ENCODE assay signal across 25 cellular contexts in the genomic region with DNA sequence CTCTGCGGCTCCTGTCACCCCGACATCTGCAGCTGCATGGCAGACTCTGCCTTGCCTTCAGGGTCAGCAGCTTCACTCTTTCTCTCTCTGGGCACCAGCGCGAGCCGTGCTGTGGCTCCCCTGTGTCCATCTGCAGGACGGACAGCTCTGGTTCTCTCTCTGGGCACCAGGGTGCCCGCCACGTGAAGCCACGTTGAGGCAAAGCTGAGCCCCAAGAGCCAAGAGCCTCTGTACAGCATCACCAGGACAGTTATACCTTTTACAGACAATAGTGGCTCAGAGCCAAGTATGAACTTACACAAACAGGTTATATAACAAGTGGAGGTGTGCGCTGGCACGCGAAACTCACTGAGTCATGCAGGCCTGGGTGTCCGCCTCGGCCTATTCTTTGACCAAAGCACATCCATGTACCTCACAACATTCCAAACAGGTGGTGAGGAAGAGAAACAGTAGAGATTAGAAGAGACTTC.
DNase-seq lines count a peak whose midpoint lies in the region; ATAC-seq and TF ChIP-seq lines count a peak whose summit lies in the region.
"Had no signal": no experiment of that assay in that cellular context is flagged by ENCODE, and none has a peak within 500 bp of the region (broad histone marks: within the 10 kb centered on the region; RNA-seq: fewer than 3 reads in every experiment).

No MANE protein-coding gene starts in this region.

- TF ChIP-seq EP300 in Ishikawa (IDR thresholded peaks at IDR 0.05; ENCODE audit: borderline replicate concordance): peak; percentile 37; the same call in 1 of the 2 replicates

- TF ChIP-seq CTCF in VCaP (conservative IDR thresholded peaks at IDR 0.05): no peak

- ATAC-seq in HG02970 (IDR thresholded peaks at IDR 0.05; ENCODE audit: low FRiP score, unreplicated experiment) (no peak), GM18858 (IDR thresholded peaks at IDR 0.05; ENCODE audit: unreplicated experiment) (no peak)
- ATAC-seq: heart left ventricle; left cardiac atrium; stimulated activated memory B cell treated with anti-CD40 and anti-IgM and Interleukin-4, amounts not matched to agents 10 μg/mL and 1 μg/mL and 100 μg/mL, for 72 hours had no signal

- TF ChIP-seq RAD21 in Ishikawa (IDR thresholded peaks at IDR 0.05; ENCODE audit: low read depth): no peak

- DNase-seq in COLO668 (lab: John Stamatoyannopoulos, UW; ENCODE audit: unreplicated experiment): peak; percentile 40
- peak; percentile 85 for DNase-seq in kidney tubule cell (ENCODE audit: low spot score)
- DNase-seq in NCI-H69 (lab: John Stamatoyannopoulos, UW): no peak
- DNase-seq in NCI-H524 treated with DMSO at 0.1 percent for 48 hours (lab: John Stamatoyannopoulos, UW): no peak
- DNase-seq: activated B cell treated with CpG ODN at 0.5 μM for 24 hours; activated naive CD4-positive, alpha-beta T cell treated with anti-CD3 and anti-CD28 coated beads, Interleukin-2, amount 50 U/mL, for 16 hours; BE2C; central memory CD4-positive, alpha-beta T cell; heart left ventricle; left cardiac atrium; mesenchymal stem cell; MG63; NCI-H526 treated with DMSO at 0.1 percent for 48 hours; Right ventricle myocardium superior; spleen; stimulated activated CD4-positive, alpha-beta T cell treated with anti-CD3 and anti-CD28 coated beads, Interleukin-2, amount 100 ng/mL, for 48 hours; T1000 had no signal

- peak overlapping the region; percentile 13; the same call in 1 of the 2 replicates for H3K27ac ChIP-seq in VCaP
- H3K27ac ChIP-seq: heart left ventricle, HL-60, spleen, suprapubic skin, uterus had no signal

TF ChIP-seq in Ishikawa, 13 proteins besides CTCF, POLR2A, EP300 and RAD21:
- TF ChIP-seq TEAD4 (IDR thresholded peaks at IDR 0.05): peak; percentile 47; the same call in 1 of the 2 replicates
- TF ChIP-seq YY1 (IDR thresholded peaks at IDR 0.05; ENCODE audit: low read depth): no peak
- TF ChIP-seq, protein P1, sequence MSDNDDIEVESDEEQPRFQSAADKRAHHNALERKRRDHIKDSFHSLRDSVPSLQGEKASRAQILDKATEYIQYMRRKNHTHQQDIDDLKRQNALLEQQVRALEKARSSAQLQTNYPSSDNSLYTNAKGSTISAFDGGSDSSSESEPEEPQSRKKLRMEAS (IDR thresholded peaks at IDR 0.05): peak; percentile 65
- TF ChIP-seq NFIC (IDR thresholded peaks at IDR 0.05): peak; percentile 84

Comparison
In these comparisons a context has a peak if more than half of its experiments do, and no peak if none do; other contexts are left out.
1. DNase-seq: peak in COLO668 (single experiment) and kidney tubule cell (single experiment); none in NCI-H69 (single experiment) and NCI-H524 treated with DMSO at 0.1 percent for 48 hours (single experiment).